In genomic region chr20:48711696-48712464, GRCh38 we compare ENCODE assay signal across 13 cellular contexts.
A peak's percentile ranks its signal among the peaks of the same experiment; 100 is the strongest.
DNase-seq lines count a peak whose midpoint lies in the region; ATAC-seq and TF ChIP-seq lines count a peak whose summit lies in the region.
"Had no signal": no experiment of that assay in that cellular context is flagged by ENCODE, and none has a peak within 500 bp of the region (broad histone marks: within the 10 kb centered on the region; RNA-seq: fewer than 3 reads in every experiment).

No MANE protein-coding gene starts in this region.

- H3K27me3 ChIP-seq in smooth muscle cell (ENCODE audit: low read depth) = no peaks in the 10 kb centered on the region
- H3K27me3 ChIP-seq: esophagus muscularis mucosa had no signal

- H3K9me3 Mint-ChIP-seq in activated CD8-positive, alpha-beta memory T cell treated with anti-CD3 and anti-CD28 coated beads, Interleukin-2, amount 10 ng/mL, durations not matched to agents 7 days and 5 days (ENCODE audit: low read depth) = no peaks in the 10 kb centered on the region

- no peaks in the 10 kb centered on the region for H3K79me2 ChIP-seq in smooth muscle cell (ENCODE audit: low read depth)

- H3K4me2 ChIP-seq in smooth muscle cell = no peak overlapping the region

- peak overlapping the region; percentile 56 for H3K27ac Mint-ChIP-seq in activated CD8-positive, alpha-beta memory T cell treated with anti-CD3 and anti-CD28 coated beads, Interleukin-2, amount 10 ng/mL, durations not matched to agents 7 days and 5 days

- no peak overlapping the region for H3K9ac ChIP-seq in smooth muscle cell (ENCODE audit: low read depth)

- WGBS in smooth muscle cell (ENCODE audit: low lambda C conversion rate) = 92% methylated on average over 10 of the region's 10 CpGs

- no peak for ATAC-seq in activated CD8-positive, alpha-beta memory T cell treated with anti-CD3 and anti-CD28 coated beads, Interleukin-2, amount 10 ng/mL, durations not matched to agents 7 days and 5 days
- ATAC-seq in HG03432 (IDR thresholded peaks at IDR 0.05; ENCODE audit: unreplicated experiment) = peak; percentile 23
- no peak for ATAC-seq in omental fat pad (ENCODE audit: low FRiP score)

- no peak for DNase-seq in activated CD8-positive, alpha-beta memory T cell treated with anti-CD3 and anti-CD28 coated beads, Interleukin-2, amount 10 ng/mL, durations not matched to agents 7 days and 5 days
- DNase-seq in activated CD8-positive, alpha-beta memory T cell treated with anti-CD3 and anti-CD28 coated beads, Interleukin-2, amount 50 U/mL, for 4 hours = no peak
- DNase-seq in smooth muscle cell (lab: John Stamatoyannopoulos, UW; ENCODE audit: unreplicated experiment) (no peak), omental fat pad (ENCODE audit: low spot score) (no peak)
- no peak for DNase-seq in stimulated activated CD4-positive, alpha-beta T cell treated with anti-CD3 and anti-CD28 coated beads, Interleukin-12 subunit alpha, Interleukin-12 subunit beta, amount 100 ng/mL, for 4 hours
- DNase-seq: NCI-H2107, occipital lobe, SHP77 treated with DMSO at 0.1 percent for 48 hours had no signal

- H3K36me3 ChIP-seq in smooth muscle cell (ENCODE audit: low read depth) = no peaks in the 10 kb centered on the region

- H3K9me3 ChIP-seq in smooth muscle cell (replicated peaks; ENCODE audit: low read depth) = no peaks in the 10 kb centered on the region
- H3K9me3 ChIP-seq: esophagus muscularis mucosa had no signal

- H3K36me3 Mint-ChIP-seq in activated CD8-positive, alpha-beta memory T cell treated with anti-CD3 and anti-CD28 coated beads, Interleukin-2, amount 10 ng/mL, durations not matched to agents 7 days and 5 days = peaks cover 53% of the 10 kb centered on the region

- no peak overlapping the region for H2AFZ ChIP-seq in smooth muscle cell (ENCODE audit: low read depth)

- no peak overlapping the region for H3K4me3 Mint-ChIP-seq in activated CD8-positive, alpha-beta memory T cell treated with anti-CD3 and anti-CD28 coated beads, Interleukin-2, amount 10 ng/mL, durations not matched to agents 7 days and 5 days

- CTCF ChIA-PET in activated CD8-positive, alpha-beta memory T cell treated with anti-CD3 and anti-CD28 coated beads, Interleukin-2, amount 10 ng/mL, durations not matched to agents 7 days and 5 days (lab: Charles Lee) = interaction anchor here (1.0 to 2.4 kb wide), 2 partner anchors 28 to 54 kb away, joined by 3 to 7 read pairs; no protein-coding TSS in a partner anchor

- H3K4me1 ChIP-seq in smooth muscle cell (ENCODE audit: low read depth) = no peaks in the 10 kb centered on the region

- no peaks in the 10 kb centered on the region for H3F3A ChIP-seq in smooth muscle cell (ENCODE audit: low read depth)

- H3K4me3 ChIP-seq in smooth muscle cell = no peak overlapping the region
- H3K4me3 ChIP-seq: esophagus muscularis mucosa, skin epidermis had no signal

- H3K27ac ChIP-seq in cingulate gyrus (ENCODE audit: low read depth, low read length) = peak overlapping the region; percentile 63
- peak overlapping the region; percentile 71 for H3K27ac ChIP-seq in temporal lobe (ENCODE audit: low read depth, low read length)
- H3K27ac ChIP-seq in smooth muscle cell (ENCODE audit: low read depth) = no peak overlapping the region
- H3K27ac ChIP-seq: esophagus muscularis mucosa had no signal

- TF ChIP-seq CTCF in smooth muscle cell (IDR thresholded peaks at IDR 0.05; ENCODE audit: borderline replicate concordance, insufficient read depth, poor library complexity, severe bottlenecking) (no peak), omental fat pad (IDR thresholded peaks at IDR 0.05) (no peak)

- H3K27me3 Mint-ChIP-seq in activated CD8-positive, alpha-beta memory T cell treated with anti-CD3 and anti-CD28 coated beads, Interleukin-2, amount 10 ng/mL, durations not matched to agents 7 days and 5 days = no peaks in the 10 kb centered on the region

- no peaks in the 10 kb centered on the region for H4K20me1 ChIP-seq in smooth muscle cell (ENCODE audit: low read depth)

- peaks cover 76% of the 10 kb centered on the region for H3K4me1 Mint-ChIP-seq in activated CD8-positive, alpha-beta memory T cell treated with anti-CD3 and anti-CD28 coated beads, Interleukin-2, amount 10 ng/mL, durations not matched to agents 7 days and 5 days
